ENCODE assay signal across 8 cellular contexts in the genomic region with DNA sequence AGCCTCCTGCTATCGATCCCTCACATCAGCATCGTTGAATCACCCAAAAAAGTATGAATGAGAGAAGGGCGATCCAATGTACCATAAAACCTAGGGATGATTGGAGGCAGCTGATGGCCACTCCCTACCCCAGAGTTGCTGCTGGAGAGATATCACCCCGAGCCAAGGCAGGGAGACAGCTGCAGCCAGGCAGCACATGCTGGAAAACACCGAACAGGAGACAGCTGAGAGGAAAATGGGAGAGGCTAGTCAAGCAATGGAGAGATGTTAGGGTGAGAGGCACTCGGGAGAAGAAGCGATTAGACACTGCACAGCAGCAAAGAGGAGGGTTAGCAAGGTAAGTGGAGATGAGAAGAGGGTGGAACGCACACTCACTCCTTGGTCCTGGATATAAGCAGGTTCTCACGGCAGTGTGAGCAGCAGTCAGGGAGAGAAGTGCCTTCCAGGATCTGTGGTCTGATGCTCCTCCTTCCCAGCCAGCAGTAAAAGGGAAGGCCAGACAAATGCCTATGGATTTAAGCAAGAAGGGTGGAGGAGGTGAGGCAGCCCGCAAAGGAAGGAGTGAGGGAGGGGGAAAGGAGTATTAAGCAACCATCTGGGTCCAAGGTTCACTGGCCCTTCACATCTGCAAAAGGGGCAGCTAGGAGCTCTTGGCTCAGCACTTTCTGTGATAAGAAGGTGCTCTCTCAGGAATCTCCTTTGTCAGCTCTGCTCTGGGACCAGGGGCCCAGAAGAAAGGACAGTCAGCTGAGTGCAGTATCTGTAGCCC. TPM values are rescaled to one million over a fixed set of nuclear protein-coding genes. Genes with fewer than 3 reads are reported as not detected.
DNase-seq lines count a peak whose midpoint lies in the region; ATAC-seq and TF ChIP-seq lines count a peak whose summit lies in the region.

A gene (minus strand): TSS at position 491 of the 769 bp plus-strand sequence. CDS start 2,037 bp downstream, outside the sequence.

- no peak within 1 kb of the TSS for H3K27ac ChIP-seq in H9 (ENCODE audit: insufficient read length, low read depth, low read length)
- H3K27ac ChIP-seq in SK-N-MC, result peak within 1 kb of the TSS; percentile 78
- peak within 1 kb of the TSS; percentile 66 for H3K27ac ChIP-seq in smooth muscle cell (ENCODE audit: low read depth)

- H3K23me2 ChIP-seq in H9 (ENCODE audit: insufficient read length, low read depth, low read length, poor library complexity, severe bottlenecking), result no peaks in the 10 kb centered on the region

- H3K4me1 Mint-ChIP-seq in H9, result peaks cover 40 to 48% of the 10 kb centered on the region in 2 experiments

- no peaks in the 10 kb centered on the region for H3K36me3 Mint-ChIP-seq in H9 (ENCODE audit: insufficient read depth in 1 of 3, low read depth in 3 of 3)

- no peak within 1 kb of the TSS for H2AFZ ChIP-seq in H9 (ENCODE audit: low read length)
- peak within 1 kb of the TSS; percentile 80 for H2AFZ ChIP-seq in smooth muscle cell (ENCODE audit: low read depth)

- H3F3A ChIP-seq in smooth muscle cell (ENCODE audit: low read depth), result peaks cover 14% of the 10 kb centered on the region

- peak within 1 kb of the TSS in 1 of 2 experiments; percentile 41; a peak in 2 of 5 replicates for H3K4me3 Mint-ChIP-seq in H9

- TF ChIP-seq CTCF in H9 (conservative IDR thresholded peaks at IDR 0.05), result no peak
- no peak for TF ChIP-seq CTCF in smooth muscle cell (IDR thresholded peaks at IDR 0.05; ENCODE audit: borderline replicate concordance, insufficient read depth, poor library complexity, severe bottlenecking)

- no peaks in the 10 kb centered on the region for H3K9me3 ChIP-seq in H9 (ENCODE audit: control insufficient read depth, low read depth, low read length)
- no peaks in the 10 kb centered on the region for H3K9me3 ChIP-seq in SK-N-MC (ENCODE audit: low read depth, low read length)
- H3K9me3 ChIP-seq in smooth muscle cell (replicated peaks; ENCODE audit: low read depth), result no peaks in the 10 kb centered on the region

- H3K4me3 ChIP-seq in SK-N-MC (peak within 1 kb of the TSS; percentile 52), smooth muscle cell (peak within 1 kb of the TSS; percentile 33)

- H3K56ac ChIP-seq in H9 (ENCODE audit: insufficient read length, low read depth, low read length), result no peak within 1 kb of the TSS

- no peak within 1 kb of the TSS for H2BK20ac ChIP-seq in H9 (ENCODE audit: low read depth, low read length, poor library complexity, severe bottlenecking)

- DNase-seq in H9 (peak; percentile 38), SK-N-MC (ENCODE audit: low read depth, low spot score) (no peak), iPS-NIHi7 (ENCODE audit: extremely low spot score) (peak; percentile 48), smooth muscle cell (lab: John Stamatoyannopoulos, UW; ENCODE audit: unreplicated experiment) (no peak), KG1 (lab: John Stamatoyannopoulos, UW) (no peak), putamen (ENCODE audit: low spot score) (no peak), midbrain (lab: John Stamatoyannopoulos, UW) (no peak)

- H4K5ac ChIP-seq in H9 (ENCODE audit: insufficient read length, low read depth, low read length), result no peak within 1 kb of the TSS

- H2BK120ac ChIP-seq in H9 (ENCODE audit: low read depth, low read length, poor library complexity, severe bottlenecking), result no peak within 1 kb of the TSS

- H4K8ac ChIP-seq in H9 (replicated peaks; ENCODE audit: insufficient read length, low read depth, low read length), result no peak within 1 kb of the TSS

- H2AK5ac ChIP-seq in H9 (ENCODE audit: insufficient read length, low read length), result no peak within 1 kb of the TSS

- no peak within 1 kb of the TSS for H2BK5ac ChIP-seq in H9 (ENCODE audit: insufficient read length, low read length)

- H3K27me3 ChIP-seq in H9 (ENCODE audit: insufficient read depth, low read length) (no peaks in the 10 kb centered on the region), smooth muscle cell (ENCODE audit: low read depth) (no peaks in the 10 kb centered on the region)

- H3K27me3 Mint-ChIP-seq in H9 (ENCODE audit: low read depth), result no peaks in the 10 kb centered on the region

- H4K91ac ChIP-seq in H9 (ENCODE audit: insufficient read length, low read depth, low read length), result no peak within 1 kb of the TSS

- H3K23ac ChIP-seq in H9 (ENCODE audit: insufficient read length, low read depth, low read length), result no peak within 1 kb of the TSS

- H3K4ac ChIP-seq in H9 (ENCODE audit: low read depth, low read length), result no peak within 1 kb of the TSS

- peak within 1 kb of the TSS in 2 of 3 experiments; percentile 49 to 60; a peak in 3 of 7 replicates for H3K27ac Mint-ChIP-seq in H9

- H3K14ac ChIP-seq in H9 (ENCODE audit: insufficient read depth, low read length), result 0 out of 2 replicates have a peak within 1 kb of the TSS, but pooled peaks have one; percentile 16

- no peak within 1 kb of the TSS for H3T11ph ChIP-seq in H9 (ENCODE audit: low read length)

- H2BK12ac ChIP-seq in H9 (ENCODE audit: insufficient read length, low read depth, low read length), result no peak within 1 kb of the TSS

- no peaks in the 10 kb centered on the region for H3K79me2 ChIP-seq in H9 (ENCODE audit: insufficient read depth, low read length)
- H3K79me2 ChIP-seq in smooth muscle cell (ENCODE audit: low read depth), result no peaks in the 10 kb centered on the region

- no peak for ATAC-seq in SK-N-SH treated with all-trans-retinoic acid at 6 μM for 48 hours

- H3K9ac ChIP-seq in H9 (ENCODE audit: extremely low read depth, insufficient read length, low read length) (no peak within 1 kb of the TSS), SK-N-MC (ENCODE audit: insufficient read length) (peak within 1 kb of the TSS; percentile 24), smooth muscle cell (ENCODE audit: low read depth) (no peak within 1 kb of the TSS)

- H3K18ac ChIP-seq in H9 (ENCODE audit: insufficient read length, low read depth, low read length), result no peak within 1 kb of the TSS

- no CpG with 5 or more reads among the region's 10 CpGs for WGBS in H9 (ENCODE audit: extremely low coverage, insufficient read length, low lambda C conversion rate)
- 46% methylated on average over 10 of the region's 10 CpGs for WGBS in smooth muscle cell (ENCODE audit: low lambda C conversion rate)

- no peak within 1 kb of the TSS for H2BK15ac ChIP-seq in H9 (ENCODE audit: low read depth, low read length)

- no peaks in the 10 kb centered on the region; a peak in 1 of 5 replicates for H3K9me3 Mint-ChIP-seq in H9

- H4K20me1 ChIP-seq in H9 (ENCODE audit: control insufficient read depth, insufficient read depth, insufficient read length) (no peaks in the 10 kb centered on the region), smooth muscle cell (ENCODE audit: low read depth) (no peaks in the 10 kb centered on the region)

- H3K36me3 ChIP-seq in SK-N-MC (ENCODE audit: insufficient read depth, low read length) (no peaks in the 10 kb centered on the region), smooth muscle cell (ENCODE audit: low read depth) (no peaks in the 10 kb centered on the region)

- H3K4me2 ChIP-seq in H9 (ENCODE audit: insufficient read depth, insufficient read length, low read length) (peak within 1 kb of the TSS; percentile 8), smooth muscle cell (peak within 1 kb of the TSS; percentile 70)

- H3K4me1 ChIP-seq in H9 (ENCODE audit: insufficient read depth, low read length) (peaks cover 16% of the 10 kb centered on the region; the same call in 1 of the 2 replicates), smooth muscle cell (ENCODE audit: low read depth) (peaks cover 13% of the 10 kb centered on the region)

- H3K79me1 ChIP-seq in H9 (ENCODE audit: insufficient read depth, low read depth, low read length, poor library complexity, severe bottlenecking), result no peaks in the 10 kb centered on the region

TF ChIP-seq in SK-N-SH treated with all-trans-retinoic acid at 6 μM for 48 hours, 23 proteins besides CTCF, POLR2A, EP300 and RAD21 (continues in another document):
- TF ChIP-seq ARNTL (CRISPR knock-in tag; IDR thresholded peaks at IDR 0.05; ENCODE audit: borderline replicate concordance, low read depth), result no peak
- TF ChIP-seq RARB (CRISPR knock-in tag; IDR thresholded peaks at IDR 0.05), result no peak
- TF ChIP-seq, protein P1, sequence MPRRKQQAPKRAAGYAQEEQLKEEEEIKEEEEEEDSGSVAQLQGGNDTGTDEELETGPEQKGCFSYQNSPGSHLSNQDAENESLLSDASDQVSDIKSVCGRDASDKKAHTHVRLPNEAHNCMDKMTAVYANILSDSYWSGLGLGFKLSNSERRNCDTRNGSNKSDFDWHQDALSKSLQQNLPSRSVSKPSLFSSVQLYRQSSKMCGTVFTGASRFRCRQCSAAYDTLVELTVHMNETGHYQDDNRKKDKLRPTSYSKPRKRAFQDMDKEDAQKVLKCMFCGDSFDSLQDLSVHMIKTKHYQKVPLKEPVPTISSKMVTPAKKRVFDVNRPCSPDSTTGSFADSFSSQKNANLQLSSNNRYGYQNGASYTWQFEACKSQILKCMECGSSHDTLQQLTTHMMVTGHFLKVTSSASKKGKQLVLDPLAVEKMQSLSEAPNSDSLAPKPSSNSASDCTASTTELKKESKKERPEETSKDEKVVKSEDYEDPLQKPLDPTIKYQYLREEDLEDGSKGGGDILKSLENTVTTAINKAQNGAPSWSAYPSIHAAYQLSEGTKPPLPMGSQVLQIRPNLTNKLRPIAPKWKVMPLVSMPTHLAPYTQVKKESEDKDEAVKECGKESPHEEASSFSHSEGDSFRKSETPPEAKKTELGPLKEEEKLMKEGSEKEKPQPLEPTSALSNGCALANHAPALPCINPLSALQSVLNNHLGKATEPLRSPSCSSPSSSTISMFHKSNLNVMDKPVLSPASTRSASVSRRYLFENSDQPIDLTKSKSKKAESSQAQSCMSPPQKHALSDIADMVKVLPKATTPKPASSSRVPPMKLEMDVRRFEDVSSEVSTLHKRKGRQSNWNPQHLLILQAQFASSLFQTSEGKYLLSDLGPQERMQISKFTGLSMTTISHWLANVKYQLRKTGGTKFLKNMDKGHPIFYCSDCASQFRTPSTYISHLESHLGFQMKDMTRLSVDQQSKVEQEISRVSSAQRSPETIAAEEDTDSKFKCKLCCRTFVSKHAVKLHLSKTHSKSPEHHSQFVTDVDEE (CRISPR knock-in tag; IDR thresholded peaks at IDR 0.05), result no peak
- TF ChIP-seq ESRRG (CRISPR knock-in tag; IDR thresholded peaks at IDR 0.05), result no peak
- TF ChIP-seq, protein P2, sequence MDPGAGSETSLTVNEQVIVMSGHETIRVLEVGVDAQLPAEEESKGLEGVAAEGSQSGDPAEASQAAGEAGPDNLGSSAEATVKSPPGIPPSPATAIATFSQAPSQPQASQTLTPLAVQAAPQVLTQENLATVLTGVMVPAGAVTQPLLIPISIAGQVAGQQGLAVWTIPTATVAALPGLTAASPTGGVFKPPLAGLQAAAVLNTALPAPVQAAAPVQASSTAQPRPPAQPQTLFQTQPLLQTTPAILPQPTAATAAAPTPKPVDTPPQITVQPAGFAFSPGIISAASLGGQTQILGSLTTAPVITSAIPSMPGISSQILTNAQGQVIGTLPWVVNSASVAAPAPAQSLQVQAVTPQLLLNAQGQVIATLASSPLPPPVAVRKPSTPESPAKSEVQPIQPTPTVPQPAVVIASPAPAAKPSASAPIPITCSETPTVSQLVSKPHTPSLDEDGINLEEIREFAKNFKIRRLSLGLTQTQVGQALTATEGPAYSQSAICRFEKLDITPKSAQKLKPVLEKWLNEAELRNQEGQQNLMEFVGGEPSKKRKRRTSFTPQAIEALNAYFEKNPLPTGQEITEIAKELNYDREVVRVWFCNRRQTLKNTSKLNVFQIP (CRISPR knock-in tag; IDR thresholded peaks at IDR 0.05; ENCODE audit: borderline replicate concordance, low read depth), result no peak

RNA-seq across cellular contexts. Expression of the gene that starts here (rescaled TPM):
- total RNA-seq in H9 (2021) (2.5 and 3.1 TPM in 2 replicates), smooth muscle cell (10.3 and 18.5 TPM in 2 replicates)
- polyA plus RNA-seq in smooth muscle cell, result 10.0 and 14.1 TPM in 2 replicates

Comparison
In these comparisons a context has a peak if more than half of its experiments do, and no peak if none do; other contexts are left out.
1. DNase-seq: peak in H9 (single experiment) and iPS-NIHi7 (single experiment); none in SK-N-MC (single experiment), smooth muscle cell (single experiment), KG1 (single experiment), putamen (single experiment) and midbrain (single experiment).